Comparison of ENCODE assay signal across 27 cellular contexts in the genomic region with DNA sequence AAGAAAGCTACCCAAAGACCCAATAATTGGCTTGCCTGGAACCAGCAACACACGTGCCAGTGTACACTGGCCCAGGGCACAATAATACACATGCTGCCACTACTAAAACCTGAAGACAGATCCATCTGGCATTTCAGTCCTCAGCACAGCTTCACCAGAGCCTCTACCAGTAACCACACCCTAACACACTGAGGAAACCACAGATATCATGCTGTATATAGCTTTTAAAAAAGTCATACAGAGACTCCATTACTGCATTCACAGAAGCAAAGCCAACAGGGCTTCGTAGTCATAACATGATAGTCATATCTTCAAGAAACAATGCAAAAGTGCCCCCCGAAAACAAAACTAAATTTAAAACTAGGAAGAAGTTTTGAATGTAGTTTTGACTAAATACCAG. TPM values are rescaled to one million over a fixed set of nuclear protein-coding genes. Genes with fewer than 3 reads are reported as not detected.
DNase-seq lines count a peak whose midpoint lies in the region; ATAC-seq lines count a peak whose summit lies in the region.
"Had no signal": no experiment of that assay in that cellular context is flagged by ENCODE, and none has a peak within 500 bp of the region (broad histone marks: within the 10 kb centered on the region; RNA-seq: fewer than 3 reads in every experiment).

No MANE protein-coding gene starts in this region.

- H3K36me3 Mint-ChIP-seq in immature natural killer cell, result no peaks in the 10 kb centered on the region
- H3K36me3 Mint-ChIP-seq: CD8-positive, alpha-beta T cell had no signal

- peak overlapping the region in 3 of 6 donors; percentile 26 to 70 (median 36) for H3K27ac Mint-ChIP-seq in immature natural killer cell
- H3K27ac Mint-ChIP-seq: CD8-positive, alpha-beta T cell; H9 had no signal

- H3K4me3 ChIP-seq in BLaER1 treated with 17β-estradiol and CSF1 and Interleukin-3, amounts not matched to agents 10 nM and 100 nM, result no peak overlapping the region
- H3K4me3 ChIP-seq: GM12878, GM23248, K562 had no signal

- H3K27me3 ChIP-seq in BLaER1 treated with 17β-estradiol and CSF1 and Interleukin-3, amounts not matched to agents 10 nM and 100 nM, result no peaks in the 10 kb centered on the region

- no peaks in the 10 kb centered on the region for H3K36me3 ChIP-seq in BLaER1 treated with 17β-estradiol and CSF1 and Interleukin-3, amounts not matched to agents 10 nM and 100 nM

- peaks cover 36% of the 10 kb centered on the region in 2 donors for H3K4me1 Mint-ChIP-seq in immature natural killer cell
- H3K4me1 Mint-ChIP-seq: H9 had no signal

- ATAC-seq in GM18502 (IDR thresholded peaks at IDR 0.05; ENCODE audit: poor library complexity, unreplicated experiment), result peak; percentile 67
- peak; percentile 56 for ATAC-seq in HG02884 (IDR thresholded peaks at IDR 0.05; ENCODE audit: unreplicated experiment)
- no peak for ATAC-seq in left cardiac atrium
- ATAC-seq in HG02763 (IDR thresholded peaks at IDR 0.05; ENCODE audit: unreplicated experiment), result no peak
- ATAC-seq: CD8-positive, alpha-beta T cell; GM12878; K562 had no signal

- no peak overlapping the region for H3K27ac ChIP-seq in BLaER1 treated with 17β-estradiol and CSF1 and Interleukin-3, amounts not matched to agents 10 nM and 100 nM
- H3K27ac ChIP-seq: C4-2B, GM23248 had no signal

- no peaks in the 10 kb centered on the region for H3K9me3 ChIP-seq in BLaER1 treated with 17β-estradiol and CSF1 and Interleukin-3, amounts not matched to agents 10 nM and 100 nM (replicated peaks in 1 of 11)
- H3K9me3 ChIP-seq: Caco-2 had no signal

- intact Hi-C loops in left cardiac atrium (cut with DNase I), result no loop called here

- H4K20me1 ChIP-seq in BLaER1 treated with 17β-estradiol and CSF1 and Interleukin-3, amounts not matched to agents 10 nM and 100 nM, result no peaks in the 10 kb centered on the region

- H3K9me3 Mint-ChIP-seq in immature natural killer cell, result peaks cover 0 to 4% (median 0%) of the 10 kb centered on the region in 6 donors
- H3K9me3 Mint-ChIP-seq: CD8-positive, alpha-beta T cell; H9 had no signal

- DNase-seq in immature natural killer cell, result peak in 1 of 3 donors; percentile 2
- DNase-seq in GM19240 (ENCODE audit: insufficient read length, low spot score), result no peak
- no peak for DNase-seq in left cardiac atrium
- DNase-seq: Caco-2; CD8-positive, alpha-beta T cell; GDM1; GM23248; H9; Kasumi-1; NCI-H1092 treated with DMSO at 0.1 percent for 48 hours; NCI-H1436; NCI-H187; NCI-H2081 treated with DMSO at 0.1 percent for 48 hours; NCI-H2171; NCI-H226; NCI-H510A; NCI-H69; Right ventricle myocardium superior; RPMI8226 had no signal

- H3K9ac ChIP-seq in BLaER1 treated with 17β-estradiol and CSF1 and Interleukin-3, amounts not matched to agents 10 nM and 100 nM, result no peak overlapping the region
- H3K9ac ChIP-seq: GM23248 had no signal

- H3K4me2 ChIP-seq in BLaER1 treated with 17β-estradiol and CSF1 and Interleukin-3, amounts not matched to agents 10 nM and 100 nM, result peak overlapping the region in 8 of 11 experiments; percentile 5 to 38 (median 14); a peak in 7 of 22 replicates

- H3K27me3 Mint-ChIP-seq in immature natural killer cell (ENCODE audit: low read depth in 3 of 3), result peaks cover 0 to 3% (median 0%) of the 10 kb centered on the region in 3 donors

- H3K4me3 Mint-ChIP-seq in immature natural killer cell, result peak overlapping the region in 3 of 5 donors; percentile 12 to 72 (median 63)
- H3K4me3 Mint-ChIP-seq: CD8-positive, alpha-beta T cell; H9 had no signal

- H3K4me1 ChIP-seq in BLaER1 treated with 17β-estradiol and CSF1 and Interleukin-3, amounts not matched to agents 10 nM and 100 nM, result peaks cover 0 to 15% (median 5%) of the 10 kb centered on the region in 10 experiments; a peak in 6 of 20 replicates
- H3K4me1 ChIP-seq: Caco-2 had no signal

RNA-seq across cellular contexts. Expression of gene NEGR1, which starts 40.6 kb away (rescaled TPM):
- 1 to 10 TPM in 1 of 3 donors, not detected in 2; 1.7 TPM for polyA plus RNA-seq in immature natural killer cell
- total RNA-seq in left cardiac atrium, result 10 to 100 TPM; 18.8 to 22.4 TPM
- total RNA-seq: Caco-2; CD8-positive, alpha-beta T cell; GM12878; K562; SK-MEL-5 had no signal
- polyA plus RNA-seq: K562 had no signal

Comparison
In these comparisons a context has a peak if more than half of its experiments do, and no peak if none do; other contexts are left out.
1. ATAC-seq: peak in GM18502 (single experiment) and HG02884 (single experiment); none in left cardiac atrium (0 of 2) and HG02763 (single experiment).